8 cellular contexts compared by ENCODE assay signal in the genomic region with DNA sequence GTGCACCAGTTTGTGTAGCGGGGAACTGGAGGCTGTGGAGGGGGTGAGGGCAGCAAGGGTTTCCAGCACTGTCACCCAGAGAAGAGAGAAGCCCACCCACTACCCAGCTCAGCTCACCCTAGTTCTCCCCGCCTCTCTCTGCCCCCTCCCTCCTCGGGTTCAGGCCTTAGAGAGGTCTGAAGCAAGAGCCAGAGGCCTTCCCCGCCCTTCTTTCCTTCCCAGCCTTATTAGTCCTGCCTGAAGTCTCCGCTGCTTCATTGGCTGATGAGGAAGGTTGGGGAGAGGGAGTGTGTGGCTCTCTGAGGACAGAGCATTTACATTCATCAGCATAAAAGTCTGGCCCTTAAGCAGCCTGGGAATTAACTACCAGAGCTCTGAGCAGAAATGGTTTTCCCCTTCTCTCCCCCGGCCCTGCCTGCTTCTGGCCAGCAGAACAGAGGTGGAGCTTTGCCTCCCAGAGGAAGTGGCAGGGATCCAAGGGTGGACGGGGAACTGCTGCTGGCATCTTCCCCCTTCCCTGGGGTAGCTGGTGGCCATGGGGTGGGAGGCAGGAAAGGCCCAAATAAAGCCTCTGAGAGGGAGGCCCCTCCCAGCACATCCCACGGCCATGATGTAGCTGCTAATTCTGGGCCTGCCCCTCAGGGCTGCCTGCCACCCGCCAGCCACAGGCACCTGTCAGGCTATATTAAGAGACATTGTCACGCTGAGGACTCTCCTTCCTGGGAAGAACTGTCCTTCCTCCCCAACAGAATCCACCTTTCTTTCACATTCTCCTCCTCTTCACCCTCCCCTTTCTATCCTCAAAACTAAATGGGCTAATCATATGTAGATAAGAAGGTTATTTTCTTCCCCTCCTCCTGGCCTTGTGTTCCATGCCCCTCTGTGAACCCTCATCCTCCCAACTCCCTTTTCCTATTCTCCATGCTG. TPM values are rescaled to one million over a fixed set of nuclear protein-coding genes. Genes with fewer than 3 reads are reported as not detected.
DNase-seq lines count a peak whose midpoint lies in the region; ATAC-seq, FAIRE-seq and TF ChIP-seq lines count a peak whose summit lies in the region.

No MANE protein-coding gene starts in this region.

- H3K4ac ChIP-seq in H9 (ENCODE audit: low read depth, low read length), result no peak overlapping the region

- no peaks in the 10 kb centered on the region for H3K79me2 ChIP-seq in H9 (ENCODE audit: insufficient read depth, low read length)

- H3K9me3 ChIP-seq in H9 (ENCODE audit: control insufficient read depth, low read depth, low read length) (no peaks in the 10 kb centered on the region), kidney (ENCODE audit: control insufficient read depth in 1 of 2, low read length in 2 of 2) (no peaks in the 10 kb centered on the region)

- H3K4me1 ChIP-seq in H9 (ENCODE audit: insufficient read depth, low read length) (peaks cover 8% of the 10 kb centered on the region; the same call in 1 of the 2 replicates), kidney (ENCODE audit: control insufficient read depth in 1 of 2, insufficient read depth in 1 of 2, low read depth in 1 of 2, low read length in 2 of 2) (peaks cover 45 to 56% of the 10 kb centered on the region in 2 donors)

- H3K27me3 Mint-ChIP-seq in H9 (ENCODE audit: low read depth), result peaks cover 2% of the 10 kb centered on the region
- H3K27me3 Mint-ChIP-seq in brain, result no peaks in the 10 kb centered on the region

- FAIRE-seq in kidney (lab: Jason Lieb, UNC), result no peak

- intact Hi-C loops in kidney (cut with DNase I), result no loop called here

- ATAC-seq in GM19035 (IDR thresholded peaks at IDR 0.05; ENCODE audit: unreplicated experiment) (no peak), HG02610 (IDR thresholded peaks at IDR 0.05; ENCODE audit: unreplicated experiment) (no peak)

- H2BK120ac ChIP-seq in H9 (ENCODE audit: low read depth, low read length, poor library complexity, severe bottlenecking), result no peak overlapping the region

- H3K36me3 Mint-ChIP-seq in H9 (ENCODE audit: insufficient read depth in 1 of 3, low read depth in 3 of 3), result peaks cover 36 to 58% (median 46%) of the 10 kb centered on the region in 3 experiments
- H3K36me3 Mint-ChIP-seq in brain, result peaks cover 33% of the 10 kb centered on the region

- no peak for TF ChIP-seq CTCF in 22Rv1 (IDR thresholded peaks at IDR 0.05)
- TF ChIP-seq CTCF in H9 (conservative IDR thresholded peaks at IDR 0.05), result no peak
- TF ChIP-seq CTCF in brain (conservative IDR thresholded peaks at IDR 0.05), result no peak
- no peak for TF ChIP-seq CTCF in kidney (IDR thresholded peaks at IDR 0.05; ENCODE audit: borderline replicate concordance, extremely low read depth, insufficient read depth)

- no peak overlapping the region for H2BK20ac ChIP-seq in H9 (ENCODE audit: low read depth, low read length, poor library complexity, severe bottlenecking)

- H3K4me3 Mint-ChIP-seq in H9 (peak overlapping the region; percentile 36 to 44; a peak in 4 of 5 replicates), brain (peak overlapping the region; percentile 43 to 95 (median 80))

- no CpG with 5 or more reads among the region's 10 CpGs for WGBS in H9 (ENCODE audit: extremely low coverage, insufficient read length, low lambda C conversion rate)

- H3K23ac ChIP-seq in H9 (ENCODE audit: insufficient read length, low read depth, low read length), result no peak overlapping the region

- peak; percentile 78 for DNase-seq in H9
- DNase-seq in kidney, result peak; percentile 89
- DNase-seq in superior temporal gyrus (ENCODE audit: extremely low spot score), result peak; percentile 35
- DNase-seq in stimulated activated naive CD4-positive, alpha-beta T cell treated with Interleukin-2 at 50 U/mL for 16 hours (lab: John Stamatoyannopoulos, UW), result no peak

- H3K4me2 ChIP-seq in H9 (ENCODE audit: insufficient read depth, insufficient read length, low read length), result no peak overlapping the region

- peak overlapping the region; percentile 78 to 96 (median 94) for H3K27ac Mint-ChIP-seq in H9
- H3K27ac Mint-ChIP-seq in brain, result peak overlapping the region; percentile 79 to 98 (median 96)

- no peak overlapping the region for H3K14ac ChIP-seq in H9 (ENCODE audit: insufficient read depth, low read length)

- no peak overlapping the region for H2BK12ac ChIP-seq in H9 (ENCODE audit: insufficient read length, low read depth, low read length)

- no peak overlapping the region for H4K8ac ChIP-seq in H9 (replicated peaks; ENCODE audit: insufficient read length, low read depth, low read length)

- no peak overlapping the region for H3T11ph ChIP-seq in H9 (ENCODE audit: low read length)

- peaks cover 42 to 51% of the 10 kb centered on the region in 2 experiments for H3K4me1 Mint-ChIP-seq in H9
- peaks cover 72% of the 10 kb centered on the region for H3K4me1 Mint-ChIP-seq in brain

- H4K5ac ChIP-seq in H9 (ENCODE audit: insufficient read length, low read depth, low read length), result no peak overlapping the region

- no peak overlapping the region for H3K9ac ChIP-seq in H9 (ENCODE audit: extremely low read depth, insufficient read length, low read length)
- H3K9ac ChIP-seq in kidney (ENCODE audit: low read length in 2 of 2), result peak overlapping the region; percentile 43 to 60

- H3K9me3 Mint-ChIP-seq in H9 (no peaks in the 10 kb centered on the region), brain (peaks cover 0 to 3% (median 0%) of the 10 kb centered on the region in 5 experiments)

- peaks cover 11% of the 10 kb centered on the region for H3K23me2 ChIP-seq in H9 (ENCODE audit: insufficient read length, low read depth, low read length, poor library complexity, severe bottlenecking)

- H2AFZ ChIP-seq in H9 (ENCODE audit: low read length), result no peak overlapping the region

- H3K56ac ChIP-seq in H9 (ENCODE audit: insufficient read length, low read depth, low read length), result no peak overlapping the region

- H3K36me3 ChIP-seq in kidney (ENCODE audit: control insufficient read depth in 1 of 2, insufficient read depth in 2 of 2, low read length in 2 of 2), result peaks cover 0 to 3% of the 10 kb centered on the region in 2 donors

- no peak overlapping the region for H2BK5ac ChIP-seq in H9 (ENCODE audit: insufficient read length, low read length)

- H4K91ac ChIP-seq in H9 (ENCODE audit: insufficient read length, low read depth, low read length), result no peak overlapping the region

- no peaks in the 10 kb centered on the region for H4K20me1 ChIP-seq in H9 (ENCODE audit: control insufficient read depth, insufficient read depth, insufficient read length)

- H3K27ac ChIP-seq in 22Rv1, result peak overlapping the region; percentile 36
- H3K27ac ChIP-seq in H9 (ENCODE audit: insufficient read length, low read depth, low read length), result no peak overlapping the region
- H3K27ac ChIP-seq in kidney (ENCODE audit: low read depth in 2 of 2, low read length in 2 of 2), result peak overlapping the region; percentile 77 to 87

- no peaks in the 10 kb centered on the region for H3K27me3 ChIP-seq in H9 (ENCODE audit: insufficient read depth, low read length)

- H3K4me3 ChIP-seq in kidney (ENCODE audit: low read length in 2 of 2), result no peak overlapping the region

- no peak overlapping the region for H2BK15ac ChIP-seq in H9 (ENCODE audit: low read depth, low read length)

- H3K18ac ChIP-seq in H9 (ENCODE audit: insufficient read length, low read depth, low read length), result no peak overlapping the region

- H2AK5ac ChIP-seq in H9 (ENCODE audit: insufficient read length, low read length), result no peak overlapping the region

- H3K79me1 ChIP-seq in H9 (ENCODE audit: insufficient read depth, low read depth, low read length, poor library complexity, severe bottlenecking), result no peaks in the 10 kb centered on the region

RNA-seq across cellular contexts. Expression of gene DNAJB5, which starts 4.2 kb away (rescaled TPM):
- 36.8 and 38.9 TPM in 2 replicates for total RNA-seq in H9 (2021)
- polyA plus RNA-seq in brain (ENCODE audit: insufficient read depth, low read depth, low replicate concordance), result 49.4 TPM
- total RNA-seq in kidney, result 10.6 TPM
- polyA plus RNA-seq in kidney (ENCODE audit: insufficient read depth, low read depth, low replicate concordance), result 9.7 TPM

RNA-seq across cellular contexts. Expression of gene PHF24, which starts 35.7 kb away (rescaled TPM):
- 0.24 and 0.68 TPM in 2 replicates for total RNA-seq in H9 (2021)
- polyA plus RNA-seq in brain (ENCODE audit: insufficient read depth, low read depth, low replicate concordance), result 14.7 TPM
- 0.98 TPM for total RNA-seq in kidney
- polyA plus RNA-seq in kidney (ENCODE audit: insufficient read depth, low read depth, low replicate concordance), result 0.09 TPM
